Comparison of ENCODE assay signal across 25 cellular contexts in the genomic region with DNA sequence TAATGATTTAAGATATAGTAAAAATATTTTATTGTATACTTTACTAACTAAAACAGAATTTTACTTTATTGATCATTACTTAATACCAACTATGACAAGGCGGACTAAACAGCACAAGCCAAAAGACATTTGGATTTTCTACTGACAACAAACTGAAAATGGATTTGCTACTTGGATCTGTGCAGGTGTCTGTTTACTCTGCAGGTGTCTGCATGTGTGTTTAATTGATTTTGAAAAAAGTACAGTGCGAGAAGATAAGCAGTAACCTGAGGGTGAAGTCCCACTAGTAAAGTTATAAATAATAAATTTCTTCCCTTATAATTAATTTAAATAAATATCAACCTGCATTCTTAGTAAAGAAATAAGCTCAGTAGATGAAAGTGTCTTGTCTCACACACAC.
"Had no signal": no experiment of that assay in that cellular context is flagged by ENCODE, and none has a peak within 500 bp of the region (broad histone marks: within the 10 kb centered on the region; RNA-seq: fewer than 3 reads in every experiment).

No MANE protein-coding gene starts in this region.

- H3K4me3 ChIP-seq: ascending aorta, Peyer's patch, SJSA1 had no signal

- H3K4me1 ChIP-seq: ascending aorta, Peyer's patch, SJSA1 had no signal

- ATAC-seq: activated CD8-positive, alpha-beta T cell treated with anti-CD3 and anti-CD28 coated beads, Interleukin-2, amount 10 ng/mL, durations not matched to agents 7 days and 5 days; PC-3 had no signal

- H3K27ac ChIP-seq: ascending aorta, Peyer's patch, SJSA1 had no signal

- H3K9me3 ChIP-seq: ascending aorta, Peyer's patch, SJSA1, SK-N-SH had no signal

- DNase-seq: activated CD4-positive, alpha-beta T cell treated with anti-CD3 and anti-CD28 coated beads, Interleukin-2, amount 10 ng/mL, durations not matched to agents 24 days and 14 days; activated CD4-positive, alpha-beta T cell treated with anti-CD3 and anti-CD28 coated beads, Interleukin-2, amount 50 U/mL, for 4 hours; activated CD8-positive, alpha-beta T cell treated with anti-CD3 and anti-CD28 coated beads, Interleukin-2, amount 10 ng/mL, durations not matched to agents 7 days and 5 days; activated gamma-delta T cell; activated naive CD4-positive, alpha-beta T cell treated with Interleukin-2 at 50 U/mL for 16 hours; activated naive CD8-positive, alpha-beta T cell treated with anti-CD3 and anti-CD28 coated beads, Interleukin-2, amount 10 ng/mL, durations not matched to agents 7 days and 5 days; activated T-cell treated with anti-CD3 and anti-CD28 coated beads, Interleukin-2, amount 50 U/mL, for 24 hours; amygdala; cerebellar nuclear complex; NCI-H1105; NCI-H1436 treated with DMSO at 0.1 percent for 48 hours; NCI-H187 treated with DMSO at 0.1 percent for 48 hours; NCI-H2081 treated with DMSO at 0.1 percent for 48 hours; NCI-H2171; NCI-H446 treated with DMSO at 0.1 percent for 48 hours; NCI-H524; NCI-H69; NK-92 treated with Interleukin-12 subunit alpha and Interleukin-12 subunit beta, amount 100 ng/mL, for 24 hours; PC-3; Peyer's patch; RPMI8226; SHP77 treated with DMSO at 0.1 percent for 48 hours; SK-N-SH had no signal

- H3K36me3 ChIP-seq: ascending aorta, Peyer's patch, SJSA1 had no signal

- H3K27me3 ChIP-seq: ascending aorta, Peyer's patch, SJSA1 had no signal
